In genomic region chr19:32580353-32580900, GRCh38 we compare ENCODE assay signal across 8 cellular contexts. TPM values are rescaled to one million over a fixed set of nuclear protein-coding genes. Genes with fewer than 3 reads are reported as not detected.
DNase-seq lines count a peak whose midpoint lies in the region; ATAC-seq and TF ChIP-seq lines count a peak whose summit lies in the region.

No MANE protein-coding gene starts in this region.

- peak overlapping the region; percentile 73 for H3K4me3 ChIP-seq in PC-9
- peak overlapping the region; percentile 94 for H3K4me3 ChIP-seq in fibroblast of pulmonary artery (replicated peaks; ENCODE audit: low read depth, low read length)
- peak overlapping the region; percentile 84 for H3K4me3 ChIP-seq in rectal smooth muscle tissue (ENCODE audit: low read length)

- peaks cover 18% of the 10 kb centered on the region for H3K79me2 ChIP-seq in PC-9 (ENCODE audit: low read depth)

- ATAC-seq in GM18519 (IDR thresholded peaks at IDR 0.05; ENCODE audit: low FRiP score, unreplicated experiment) (peak; percentile 3), HG02623 (IDR thresholded peaks at IDR 0.05; ENCODE audit: unreplicated experiment) (peak; percentile 21)

- no peaks in the 10 kb centered on the region for H3F3A ChIP-seq in PC-9 (ENCODE audit: insufficient read depth, low read depth)

- no TSS peak for BruUV-seq in PC-9 (replicated peaks; lab: Mats Ljungman, UMichigan)

- DNase-seq in PC-9 (no peak), fibroblast of pulmonary artery (ENCODE audit: low read depth) (no peak), NCI-H1105 (lab: John Stamatoyannopoulos, UW) (no peak), NCI-H1048 (lab: John Stamatoyannopoulos, UW) (no peak), NCI-H2081 treated with DMSO at 0.1 percent for 48 hours (lab: John Stamatoyannopoulos, UW) (no peak)

- peaks cover 11% of the 10 kb centered on the region for H3K4me1 ChIP-seq in PC-9 (replicated peaks; ENCODE audit: insufficient read depth)
- peaks cover 3% of the 10 kb centered on the region for H3K4me1 ChIP-seq in rectal smooth muscle tissue (ENCODE audit: control insufficient read depth, insufficient read depth, low read length)

- TF ChIP-seq CTCF in PC-9 (conservative IDR thresholded peaks at IDR 0.05) (no peak), fibroblast of pulmonary artery (IDR thresholded peaks at IDR 0.05; ENCODE audit: low read length, missing control alignments) (no peak)

- H2AFZ ChIP-seq in PC-9: peak overlapping the region; percentile 86

- 0 out of 2 replicates have a peak, but pooled peaks cover 12% of the 10 kb centered on the region for H3K36me3 ChIP-seq in PC-9 (ENCODE audit: low read depth)
- peaks cover 6% of the 10 kb centered on the region for H3K36me3 ChIP-seq in rectal smooth muscle tissue (ENCODE audit: control insufficient read depth, insufficient read depth, low read length)

- no peaks in the 10 kb centered on the region for H3K9me3 ChIP-seq in PC-9 (ENCODE audit: insufficient read depth, low read depth)

- CTCF ChIA-PET in PC-9 (lab: Charles Lee): interaction anchor here (0.7 kb wide), 1 partner anchor 115 kb away, joined by 8 read pairs; no protein-coding TSS in a partner anchor

- H3K4me2 ChIP-seq in PC-9: peak overlapping the region; percentile 86

- H4K20me1 ChIP-seq in PC-9 (ENCODE audit: insufficient read depth): no peaks in the 10 kb centered on the region

- intact Hi-C loops in PC-9 (cut with micrococcal nuclease; ENCODE audit: unreplicated experiment): loop anchor here (5.0 kb wide), 1 partner anchor 597 kb away; no protein-coding TSS in a partner anchor

- no peaks in the 10 kb centered on the region for H3K27me3 ChIP-seq in PC-9 (ENCODE audit: insufficient read depth, low read depth)
- no peaks in the 10 kb centered on the region for H3K27me3 ChIP-seq in rectal smooth muscle tissue (ENCODE audit: control insufficient read depth, insufficient read depth, low read length)

- POLR2A ChIA-PET in PC-9 (lab: Charles Lee; ENCODE audit: unreplicated experiment): no interaction called here

- no peaks in the 10 kb centered on the region for H3K9me2 ChIP-seq in PC-9 (ENCODE audit: insufficient read depth)

- H3K27ac ChIP-seq in PC-9: no peak overlapping the region
- no peak overlapping the region for H3K27ac ChIP-seq in rectal smooth muscle tissue (ENCODE audit: low read depth, low read length)

- no peak overlapping the region for H3K9ac ChIP-seq in rectal smooth muscle tissue (ENCODE audit: low read length)

RNA-seq across cellular contexts. Expression of gene PDCD5, which starts 0.6 kb away (rescaled TPM):
- total RNA-seq in PC-9 (2021): 84.4 and 127 TPM in 2 replicates
